ENCODE assay signal across 17 cellular contexts in the genomic region with DNA sequence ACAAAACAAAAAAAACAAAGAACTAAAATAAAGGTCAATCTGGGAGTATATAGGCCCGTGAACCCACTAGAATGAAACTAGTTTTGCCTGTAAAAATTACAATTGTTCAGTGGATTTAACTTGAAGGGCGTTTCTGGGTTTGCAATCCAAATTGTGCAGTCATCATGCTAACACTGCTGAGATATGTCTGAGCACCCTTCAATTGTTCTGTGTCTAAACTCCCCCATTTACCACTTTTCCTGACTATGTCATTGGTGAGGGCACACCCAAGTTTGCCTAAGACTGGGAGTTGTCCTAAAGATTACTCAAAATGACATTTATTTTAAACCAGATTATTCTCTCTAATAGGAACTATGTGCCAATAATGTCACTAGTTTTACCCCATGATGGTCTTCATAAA.
"Had no signal": no experiment of that assay in that cellular context is flagged by ENCODE, and none has a peak within 500 bp of the region (broad histone marks: within the 10 kb centered on the region; RNA-seq: fewer than 3 reads in every experiment).

No MANE protein-coding gene starts in this region.

- H3K27me3 ChIP-seq: body of pancreas, tibial nerve had no signal

- H3K4me3 ChIP-seq: body of pancreas, lower lobe of right lung, tibial nerve had no signal

- H3K27ac ChIP-seq: body of pancreas, lower lobe of right lung, tibial nerve had no signal

- DNase-seq: activated CD4-positive, alpha-beta T cell treated with anti-CD3 and anti-CD28 coated beads for 4 hours; activated CD8-positive, alpha-beta memory T cell treated with anti-CD3 and anti-CD28 coated beads, Interleukin-2, amount 50 U/mL, for 48 hours; activated CD8-positive, alpha-beta T cell treated with anti-CD3 and anti-CD28 coated beads for 36 hours; activated naive CD4-positive, alpha-beta T cell treated with Interleukin-2 at 50 U/mL for 16 hours; amniotic stem cell; body of pancreas; cerebellar nuclear complex; dermis blood vessel endothelial cell; endodermal cell; hypothalamus; lower lobe of right lung; naive B cell; posterior cingulate gyrus; SK-N-SH; small intestine; T-helper 1 cell had no signal

- H3K4me2 ChIP-seq: SK-N-SH had no signal

- H3K36me3 ChIP-seq: lower lobe of right lung had no signal

- ATAC-seq: activated CD8-positive, alpha-beta T cell treated with anti-CD3 and anti-CD28 coated beads for 36 hours; body of pancreas; lower lobe of right lung had no signal

- H3K4me1 ChIP-seq: lower lobe of right lung had no signal

- H3K9me3 ChIP-seq: body of pancreas, lower lobe of right lung, SK-N-SH, tibial nerve had no signal

- H3K9ac ChIP-seq: SK-N-SH had no signal
